ENCODE assay signal across 8 cellular contexts in the genomic region with DNA sequence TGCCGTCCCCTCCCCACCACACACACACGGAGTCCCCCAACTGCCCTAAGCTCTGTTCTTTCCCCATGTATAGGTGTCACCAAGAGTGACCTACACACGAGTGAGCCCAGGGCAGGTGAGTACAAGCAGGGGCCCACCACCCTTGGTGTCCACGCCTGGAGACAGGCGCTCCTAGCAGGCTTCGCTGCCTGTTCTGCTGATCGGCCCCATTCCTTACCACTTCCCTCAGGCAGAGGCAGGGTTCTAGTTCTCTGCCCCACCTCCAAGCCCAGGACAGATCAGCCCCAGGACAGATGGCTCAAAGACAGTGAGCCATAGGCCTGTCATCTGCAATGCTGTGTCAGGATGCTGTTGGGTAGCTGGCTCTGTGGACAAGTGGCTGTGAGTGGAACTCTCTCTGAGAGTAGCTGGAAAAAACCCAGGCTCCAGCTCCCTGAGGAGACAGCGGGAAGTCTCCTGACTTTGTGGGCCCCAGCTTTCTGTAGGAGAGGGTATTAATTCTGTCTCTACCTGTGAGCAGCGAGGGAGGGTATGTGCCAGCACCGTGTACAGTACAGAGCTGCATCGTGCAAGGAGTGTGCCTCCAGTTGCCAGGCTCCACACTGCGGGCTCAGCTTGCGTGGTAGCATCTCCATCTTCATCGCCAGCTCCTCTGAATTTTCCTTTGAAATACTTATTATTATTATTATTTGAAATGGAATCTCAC. TPM values are rescaled to one million over a fixed set of nuclear protein-coding genes. Genes with fewer than 3 reads are reported as not detected.
DNase-seq lines count a peak whose midpoint lies in the region; ATAC-seq and TF ChIP-seq lines count a peak whose summit lies in the region.

No MANE protein-coding gene starts in this region.

- intact Hi-C loops in dorsolateral prefrontal cortex (cut with DNase I) (loop anchor here (5.0 to 10.0 kb wide), 4 partner anchors 177 to 277 kb away; a partner anchor contains a TSS), natural killer cell (cut with micrococcal nuclease) (loop anchor here (2.0 to 10.0 kb wide), 2 partner anchors 19 to 45 kb away; a partner anchor contains a TSS)

- POLR2A ChIA-PET in CD8-positive, alpha-beta memory T cell (lab: Charles Lee): interaction anchor here (1.0 to 2.0 kb wide), 2 partner anchors 23 to 275 kb away, joined by 3 to 9 read pairs; a partner anchor contains a TSS

- H3K36me3 ChIP-seq in CD8-positive, alpha-beta memory T cell (ENCODE audit: insufficient read depth, low read length): no peaks in the 10 kb centered on the region

- H3K27ac Mint-ChIP-seq in CD8-positive, alpha-beta memory T cell: peak overlapping the region in 7 of 8 donors; percentile 73 to 93 (median 83)
- peak overlapping the region; percentile 51 to 93 for H3K27ac Mint-ChIP-seq in natural killer cell

- no peaks in the 10 kb centered on the region for H3K9me3 Mint-ChIP-seq in CD8-positive, alpha-beta memory T cell
- H3K9me3 Mint-ChIP-seq in natural killer cell: no peaks in the 10 kb centered on the region

- peaks cover 0 to 22% (median 0%) of the 10 kb centered on the region in 3 donors for H3K36me3 Mint-ChIP-seq in CD8-positive, alpha-beta memory T cell
- H3K36me3 Mint-ChIP-seq in natural killer cell: no peaks in the 10 kb centered on the region

- no peak for DNase-seq in CD8-positive, alpha-beta memory T cell
- DNase-seq in NCI-H524 (lab: John Stamatoyannopoulos, UW) (peak; percentile 44 to 80), dorsolateral prefrontal cortex (peak in 5 of 10 donors; percentile 9 to 47 (median 29)), natural killer cell (no peak), iPS-NIHi11 (ENCODE audit: low spot score) (no peak), NCI-H2171 treated with DMSO at 0.1 percent for 48 hours (lab: John Stamatoyannopoulos, UW) (no peak)
- DNase-seq in NK-92 treated with Interleukin-12 subunit alpha and Interleukin-12 subunit beta, amount 100 ng/mL, for 24 hours (lab: John Stamatoyannopoulos, UW): no peak

- peaks cover 20% of the 10 kb centered on the region for H3K4me1 ChIP-seq in CD8-positive, alpha-beta memory T cell (ENCODE audit: insufficient read depth, low read length)

- peak overlapping the region; percentile 15 for H3K4me3 ChIP-seq in CD8-positive, alpha-beta memory T cell (ENCODE audit: low read length)
- peak overlapping the region; percentile 39 to 85 (median 74) for H3K4me3 ChIP-seq in dorsolateral prefrontal cortex

- no peak for ATAC-seq in natural killer cell
- ATAC-seq in GM18502 (IDR thresholded peaks at IDR 0.05; ENCODE audit: poor library complexity, unreplicated experiment): no peak

- no peaks in the 10 kb centered on the region for H3K27me3 ChIP-seq in CD8-positive, alpha-beta memory T cell (ENCODE audit: insufficient read depth, low read length, poor library complexity, severe bottlenecking)
- H3K27me3 ChIP-seq in dorsolateral prefrontal cortex: peaks cover 0 to 13% (median 0%) of the 10 kb centered on the region in 45 donors

- peaks cover 25 to 37% (median 30%) of the 10 kb centered on the region in 3 donors for H3K4me1 Mint-ChIP-seq in CD8-positive, alpha-beta memory T cell
- peaks cover 32 to 40% of the 10 kb centered on the region in 2 donors for H3K4me1 Mint-ChIP-seq in natural killer cell

- no peak overlapping the region for H3K27ac ChIP-seq in CD8-positive, alpha-beta memory T cell (ENCODE audit: low read depth, low read length)
- peak overlapping the region in 58 of 59 donors; percentile 20 to 94 (median 87) for H3K27ac ChIP-seq in dorsolateral prefrontal cortex

- H3K4me3 Mint-ChIP-seq in CD8-positive, alpha-beta memory T cell: peak overlapping the region; percentile 83 to 95 (median 86)
- H3K4me3 Mint-ChIP-seq in natural killer cell: peak overlapping the region; percentile 80

- no peaks in the 10 kb centered on the region for H3K27me3 Mint-ChIP-seq in CD8-positive, alpha-beta memory T cell
- H3K27me3 Mint-ChIP-seq in natural killer cell (ENCODE audit: low read depth in 2 of 2): no peaks in the 10 kb centered on the region

- no peak for TF ChIP-seq CTCF in dorsolateral prefrontal cortex (IDR thresholded peaks at IDR 0.05 in 54 of 56, conservative IDR thresholded peaks at IDR 0.05 in 2 of 56; ENCODE audit: low read depth in 1 of 56, partially characterized antibody in 56 of 56)
- no peak for TF ChIP-seq CTCF in natural killer cell (IDR thresholded peaks at IDR 0.05)

- CTCF ChIA-PET in CD8-positive, alpha-beta memory T cell (lab: Charles Lee): interaction anchor here (6.6 to 26.2 kb wide), 4 partner anchors 10 to 199 kb away, joined by 46 to 436 read pairs (median 97); a partner anchor contains a TSS

- H3K9me3 ChIP-seq in CD8-positive, alpha-beta memory T cell (ENCODE audit: low read length): no peaks in the 10 kb centered on the region

RNA-seq across cellular contexts. Expression of a gene that starts 0.9 kb away (rescaled TPM):
- 10 to 100 TPM; 71.3 to 75.5 TPM for total RNA-seq in CD8-positive, alpha-beta memory T cell
- 33.1 TPM for polyA plus RNA-seq in CD8-positive, alpha-beta memory T cell
- total RNA-seq in dorsolateral prefrontal cortex (10 to 100 TPM; 10.1 to 40.2 (median 20.1) TPM), natural killer cell (100 to 1,000 TPM; 122 to 148 (median 148) TPM)

RNA-seq across cellular contexts. Expression of a gene that starts 2.6 kb away (rescaled TPM):
- 10 to 100 TPM; 18.3 to 19.3 TPM for total RNA-seq in CD8-positive, alpha-beta memory T cell
- polyA plus RNA-seq in CD8-positive, alpha-beta memory T cell: 22.6 TPM
- total RNA-seq in dorsolateral prefrontal cortex: 1 to 10 TPM; 1.9 to 8.0 (median 4.2) TPM
- total RNA-seq in natural killer cell: 10 to 100 TPM; 31.7 to 33.8 (median 33.1) TPM

RNA-seq across cellular contexts. Expression of a gene that starts 20.1 kb away (rescaled TPM):
- total RNA-seq in CD8-positive, alpha-beta memory T cell: 10 to 100 TPM; 69.7 to 69.8 TPM
- 25.7 TPM for polyA plus RNA-seq in CD8-positive, alpha-beta memory T cell
- total RNA-seq in dorsolateral prefrontal cortex (100 to 1,000 TPM; 110 to 287 (median 170) TPM), natural killer cell (10 to 100 TPM; 39.4 to 61.4 (median 54.6) TPM)

RNA-seq across cellular contexts. Expression of a gene that starts 23.5 kb away (rescaled TPM):
- total RNA-seq in CD8-positive, alpha-beta memory T cell: 10 to 100 TPM; 20.8 to 21.8 TPM
- 0.35 TPM for polyA plus RNA-seq in CD8-positive, alpha-beta memory T cell
- total RNA-seq in dorsolateral prefrontal cortex: 10 to 100 TPM; 34.3 to 82.0 (median 53.1) TPM
- total RNA-seq in natural killer cell: 1 to 10 TPM; 2.3 to 6.6 (median 4.0) TPM

RNA-seq across cellular contexts. Expression of a gene that starts 53.3 kb away (rescaled TPM):
- 1 to 10 TPM; 2.5 to 2.9 TPM for total RNA-seq in CD8-positive, alpha-beta memory T cell
- polyA plus RNA-seq in CD8-positive, alpha-beta memory T cell: 0.17 TPM
- 100 to 1,000 TPM in 23 of 120 experiments, 10 to 100 TPM in 97; 31.5 to 153 (median 80.8) TPM for total RNA-seq in dorsolateral prefrontal cortex
- 10 to 100 TPM in 1 of 3 donors, 1 to 10 TPM in 2; 2.4 to 18.7 (median 3.9) TPM for total RNA-seq in natural killer cell

Comparison
In these comparisons a context has a peak if more than half of its experiments do, and no peak if none do; other contexts are left out.
1. DNase-seq: peak in NCI-H524 (2 of 2); none in CD8-positive, alpha-beta memory T cell (0 of 5), natural killer cell (single experiment), NK-92 treated with Interleukin-12 subunit alpha and Interleukin-12 subunit beta, amount 100 ng/mL, for 24 hours (single experiment), iPS-NIHi11 (single experiment) and NCI-H2171 treated with DMSO at 0.1 percent for 48 hours (single experiment).